14 cellular contexts compared by ENCODE assay signal in genomic region chr6:21504790-21505189, GRCh38.
"Had no signal": no experiment of that assay in that cellular context is flagged by ENCODE, and none has a peak within 500 bp of the region (broad histone marks: within the 10 kb centered on the region; RNA-seq: fewer than 3 reads in every experiment).

No MANE protein-coding gene starts in this region.

- H3K27ac ChIP-seq: ovary, tibial artery, vagina, VCaP had no signal

- H3K4me1 ChIP-seq: tibial artery had no signal

- H3K27me3 ChIP-seq: ovary, tibial artery, vagina had no signal

- H3K9me3 ChIP-seq: ovary, tibial artery, vagina had no signal

- ATAC-seq: left colon; stimulated activated effector memory CD8-positive, alpha-beta T cell treated with anti-CD3 and anti-CD28 coated beads, Interleukin-12 subunit alpha, Interleukin-12 subunit beta, amount 100 ng/mL, for 72 hours had no signal

- H3K4me3 ChIP-seq: ovary, tibial artery, vagina had no signal

- H3K36me3 ChIP-seq: ovary, tibial artery, vagina had no signal

- DNase-seq: activated CD4-positive, alpha-beta T cell treated with anti-CD3 and anti-CD28 coated beads for 1 hour; activated CD4-positive, alpha-beta T cell treated with anti-CD3 and anti-CD28 coated beads, Interleukin-2, amount 50 U/mL, for 4 hours; activated naive CD4-positive, alpha-beta T cell treated with Interleukin-2 at 50 U/mL for 16 hours; activated T-cell treated with anti-CD3 and anti-CD28 coated beads for 4 hours; dermis blood vessel endothelial cell; left colon; naive B cell; ovary; stimulated activated CD4-positive, alpha-beta T cell treated with anti-CD3 and anti-CD28 coated beads, Interleukin-12 subunit alpha, Interleukin-12 subunit beta, amount 100 ng/mL, for 4 hours; stimulated activated CD4-positive, alpha-beta T cell treated with anti-CD3 and anti-CD28 coated beads, Interleukin-2, amount 100 ng/mL, for 24 hours; tibial artery had no signal
